ENCODE assay signal across 13 cellular contexts in genomic region chr1:41902669-41903068, GRCh38. TPM values are rescaled to one million over a fixed set of nuclear protein-coding genes. Genes with fewer than 3 reads are reported as not detected.
DNase-seq lines count a peak whose midpoint lies in the region; ATAC-seq and TF ChIP-seq lines count a peak whose summit lies in the region.
"Had no signal": no experiment of that assay in that cellular context is flagged by ENCODE, and none has a peak within 500 bp of the region (broad histone marks: within the 10 kb centered on the region; RNA-seq: fewer than 3 reads in every experiment).

No MANE protein-coding gene starts in this region.

- DNase-seq in CD4-positive, alpha-beta T cell = no peak
- DNase-seq in DND-41 (no peak), mesendoderm (no peak), COR-L47 (lab: John Stamatoyannopoulos, UW) (no peak), NCI-H345 treated with DMSO at 0.1 percent for 48 hours (lab: John Stamatoyannopoulos, UW; ENCODE audit: unreplicated experiment) (no peak), NCI-H2171 treated with DMSO at 0.1 percent for 48 hours (lab: John Stamatoyannopoulos, UW) (no peak)
- DNase-seq in activated CD8-positive, alpha-beta T cell treated with anti-CD3 and anti-CD28 coated beads for 36 hours = no peak
- DNase-seq in stimulated activated CD4-positive, alpha-beta T cell treated with anti-CD3 and anti-CD28 coated beads, Interleukin-2, amount 100 ng/mL, for 24 hours = no peak
- DNase-seq: heart right ventricle; NCI-H1092 treated with DMSO at 0.1 percent for 48 hours; NK-92 treated with Interleukin-12 subunit alpha and Interleukin-12 subunit beta, amount 100 ng/mL, for 24 hours had no signal

- ATAC-seq in CD4-positive, alpha-beta T cell (ENCODE audit: poor library complexity) = no peak
- ATAC-seq in DND-41 (ENCODE audit: insufficient read depth, low read depth) = no peak
- no peak for ATAC-seq in activated CD8-positive, alpha-beta T cell treated with anti-CD3 and anti-CD28 coated beads for 36 hours

- no peaks in the 10 kb centered on the region for H3K27me3 Mint-ChIP-seq in CD4-positive, alpha-beta T cell
- no peaks in the 10 kb centered on the region for H3K27me3 Mint-ChIP-seq in activated CD8-positive, alpha-beta T cell treated with anti-CD3 and anti-CD28 coated beads for 36 hours

- H2BK15ac ChIP-seq in mesendoderm (replicated peaks; ENCODE audit: low read depth) = no peak overlapping the region

- no peaks in the 10 kb centered on the region for H3K27me3 ChIP-seq in CD4-positive, alpha-beta T cell (ENCODE audit: control insufficient read depth, insufficient read depth, low read length)
- H3K27me3 ChIP-seq in DND-41 (ENCODE audit: insufficient read depth, low read length, poor library complexity) (no peaks in the 10 kb centered on the region), mesendoderm (ENCODE audit: insufficient read depth, low read length, poor library complexity) (no peaks in the 10 kb centered on the region)
- H3K27me3 ChIP-seq: heart right ventricle had no signal

- CTCF ChIA-PET in CD4-positive, alpha-beta T cell (lab: Charles Lee) = no interaction called here
- CTCF ChIA-PET in activated CD8-positive, alpha-beta T cell treated with anti-CD3 and anti-CD28 coated beads for 36 hours (lab: Charles Lee) = interaction anchor here (0.9 to 1.6 kb wide), 2 partner anchors 10 to 133 kb away, joined by 3 to 4 read pairs; no protein-coding TSS in a partner anchor

- H3K79me1 ChIP-seq in mesendoderm (ENCODE audit: low read length) = no peaks in the 10 kb centered on the region

- peaks cover 48% of the 10 kb centered on the region for H4K20me1 ChIP-seq in DND-41 (ENCODE audit: insufficient read depth, low read length)

- no peak overlapping the region for H4K5ac ChIP-seq in mesendoderm (ENCODE audit: low read length)

- H3K9me3 ChIP-seq in CD4-positive, alpha-beta T cell (ENCODE audit: control insufficient read depth, low read length) = no peaks in the 10 kb centered on the region
- no peaks in the 10 kb centered on the region for H3K9me3 ChIP-seq in DND-41 (ENCODE audit: insufficient read depth, low read length, severe bottlenecking)
- H3K9me3 ChIP-seq: heart right ventricle, psoas muscle had no signal

- no peak overlapping the region for H2BK120ac ChIP-seq in mesendoderm (ENCODE audit: low read depth, low read length)

- no peak overlapping the region for H2BK5ac ChIP-seq in mesendoderm (ENCODE audit: low read length)

- no CpG with 5 or more reads among the region's 8 CpGs for WGBS in mesendoderm (ENCODE audit: extremely low coverage, insufficient coverage, low lambda C conversion rate)

- no peaks in the 10 kb centered on the region for H3K36me3 Mint-ChIP-seq in CD4-positive, alpha-beta T cell (ENCODE audit: low read depth)
- H3K36me3 Mint-ChIP-seq in activated CD8-positive, alpha-beta T cell treated with anti-CD3 and anti-CD28 coated beads for 36 hours (ENCODE audit: low read depth) = no peaks in the 10 kb centered on the region

- H4K8ac ChIP-seq in mesendoderm (ENCODE audit: low read depth, low read length) = no peak overlapping the region

- H3K4me1 ChIP-seq in DND-41 (ENCODE audit: insufficient read depth, low read length) (peaks cover 100% of the 10 kb centered on the region), mesendoderm (ENCODE audit: control insufficient read depth, low read depth, low read length) (peaks cover 14% of the 10 kb centered on the region)

- POLR2A ChIA-PET in CD4-positive, alpha-beta T cell (lab: Charles Lee) = interaction anchor here (1.0 to 3.7 kb wide), 6 partner anchors 9 to 24 kb away, joined by 4 to 17 read pairs (median 4); partner anchors contain the start of gene HIVEP3
- POLR2A ChIA-PET in activated CD8-positive, alpha-beta T cell treated with anti-CD3 and anti-CD28 coated beads for 36 hours (lab: Charles Lee) = interaction anchor here (0.7 kb wide), 2 partner anchors 11 to 280 kb away, joined by 3 read pairs; no protein-coding TSS in a partner anchor

- H3K4me3 ChIP-seq in DND-41 (ENCODE audit: low read depth in 1 of 2, low read length in 2 of 2) = no peak overlapping the region
- no peak overlapping the region for H3K4me3 ChIP-seq in mesendoderm (ENCODE audit: low read length)
- H3K4me3 ChIP-seq: heart right ventricle, psoas muscle had no signal

- H3K56ac ChIP-seq in mesendoderm (ENCODE audit: low read length) = no peak overlapping the region

- H3K4me1 Mint-ChIP-seq in CD4-positive, alpha-beta T cell (ENCODE audit: low read depth) = peaks cover 86% of the 10 kb centered on the region
- H3K4me1 Mint-ChIP-seq in activated CD8-positive, alpha-beta T cell treated with anti-CD3 and anti-CD28 coated beads for 36 hours (ENCODE audit: low read depth) = peaks cover 52% of the 10 kb centered on the region

- no peak overlapping the region for H3K23ac ChIP-seq in mesendoderm (ENCODE audit: low read length)

- H3K36me3 ChIP-seq in DND-41 (ENCODE audit: insufficient read depth, low read length) (peaks cover 24% of the 10 kb centered on the region), mesendoderm (ENCODE audit: control insufficient read depth, insufficient read depth, low read length) (no peaks in the 10 kb centered on the region)
- H3K36me3 ChIP-seq: heart right ventricle had no signal

- H3K4me2 ChIP-seq in DND-41 (ENCODE audit: insufficient read depth, low read length) (no peak overlapping the region), mesendoderm (ENCODE audit: low read length) (no peak overlapping the region)

- H3K9ac ChIP-seq in DND-41 (ENCODE audit: low read depth, low read length) (no peak overlapping the region), mesendoderm (ENCODE audit: low read length) (no peak overlapping the region)

- intact Hi-C loops in CD4-positive, alpha-beta T cell (cut with DNase I, micrococcal nuclease) = no loop called here
- intact Hi-C loops in activated CD8-positive, alpha-beta T cell treated with anti-CD3 and anti-CD28 coated beads for 36 hours (cut with micrococcal nuclease) = no loop called here

- no peak overlapping the region for H2AFZ ChIP-seq in DND-41 (ENCODE audit: low read depth, low read length)

- H3K79me2 ChIP-seq in DND-41 (ENCODE audit: insufficient read depth, low read length) = peaks cover 99% of the 10 kb centered on the region
- no peaks in the 10 kb centered on the region for H3K79me2 ChIP-seq in mesendoderm (ENCODE audit: control insufficient read depth, insufficient read depth, low read length)

- H3K4me3 Mint-ChIP-seq in CD4-positive, alpha-beta T cell = peak overlapping the region; percentile 21
- H3K4me3 Mint-ChIP-seq in activated CD8-positive, alpha-beta T cell treated with anti-CD3 and anti-CD28 coated beads for 36 hours = no peak overlapping the region

- H3K4ac ChIP-seq in mesendoderm (ENCODE audit: low read depth, low read length) = no peak overlapping the region

- no peaks in the 10 kb centered on the region for H3K9me3 Mint-ChIP-seq in CD4-positive, alpha-beta T cell
- H3K9me3 Mint-ChIP-seq in activated CD8-positive, alpha-beta T cell treated with anti-CD3 and anti-CD28 coated beads for 36 hours = no peaks in the 10 kb centered on the region

- no peak overlapping the region for H3K27ac ChIP-seq in CD4-positive, alpha-beta T cell (ENCODE audit: low read depth, low read length)
- peak overlapping the region; percentile 72 for H3K27ac ChIP-seq in DND-41 (ENCODE audit: low read length)
- peak overlapping the region; percentile 41 for H3K27ac ChIP-seq in mesendoderm (ENCODE audit: low read depth, low read length)
- H3K27ac ChIP-seq: psoas muscle had no signal

- H2AK5ac ChIP-seq in mesendoderm (ENCODE audit: low read length) = no peak overlapping the region

- TF ChIP-seq CTCF in CD4-positive, alpha-beta T cell (IDR thresholded peaks at IDR 0.05) = no peak
- no peak for TF ChIP-seq CTCF in DND-41 (IDR thresholded peaks at IDR 0.05; ENCODE audit: borderline replicate concordance, extremely low read depth, low read length, poor library complexity, severe bottlenecking)
- TF ChIP-seq CTCF in activated CD8-positive, alpha-beta T cell treated with anti-CD3 and anti-CD28 coated beads for 36 hours (IDR thresholded peaks at IDR 0.05) = no peak

- no peak overlapping the region for H3K18ac ChIP-seq in mesendoderm (ENCODE audit: low read length)

- H3K27ac Mint-ChIP-seq in CD4-positive, alpha-beta T cell = peak overlapping the region; percentile 98
- peak overlapping the region; percentile 30 for H3K27ac Mint-ChIP-seq in activated CD8-positive, alpha-beta T cell treated with anti-CD3 and anti-CD28 coated beads for 36 hours

RNA-seq across cellular contexts. Expression of gene HIVEP3, which starts 16.1 kb away (rescaled TPM):
- total RNA-seq in CD4-positive, alpha-beta T cell = 1 to 10 TPM; 5.1 to 5.4 TPM
- 10 to 100 TPM; 18.6 to 20.4 TPM for total RNA-seq in activated CD8-positive, alpha-beta T cell treated with anti-CD3 and anti-CD28 coated beads for 36 hours
- 1.1 TPM for polyA plus RNA-seq in mesendoderm (2013, experiment 1 of 2)
- 1.3 TPM for polyA plus RNA-seq in mesendoderm (2013, experiment 2 of 2)
- total RNA-seq: G401 had no signal
